Comparison of ENCODE assay signal across 23 cellular contexts in the genomic region with DNA sequence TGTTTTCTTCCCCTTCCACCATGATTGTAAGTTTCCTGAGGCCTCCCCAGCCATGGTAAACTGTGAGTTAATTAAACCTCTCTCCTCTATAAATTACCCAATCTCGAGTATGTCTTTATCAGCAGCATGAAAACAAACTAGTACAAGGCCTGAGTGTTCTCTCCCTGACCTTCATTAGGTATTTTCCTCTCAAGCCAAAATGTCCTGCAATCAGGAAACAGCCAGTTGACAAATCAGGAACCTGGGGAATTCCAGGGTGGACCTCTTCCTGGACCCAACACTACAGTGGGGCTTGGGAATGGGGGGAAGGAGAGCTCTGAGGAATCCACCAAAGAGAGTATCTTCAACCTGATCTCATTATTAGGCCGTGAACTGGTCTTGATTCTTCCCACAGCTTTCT.
"Had no signal": no experiment of that assay in that cellular context is flagged by ENCODE, and none has a peak within 500 bp of the region (broad histone marks: within the 10 kb centered on the region; RNA-seq: fewer than 3 reads in every experiment).

No MANE protein-coding gene starts in this region.

- DNase-seq: activated CD4-positive, alpha-beta memory T cell treated with anti-CD3 and anti-CD28 coated beads for 36 hours; activated CD4-positive, alpha-beta T cell treated with anti-CD3 and anti-CD28 coated beads for 48 hours; activated CD8-positive, alpha-beta memory T cell treated with anti-CD3 and anti-CD28 coated beads, Interleukin-2, amount 50 U/mL, for 4 hours; activated effector memory CD4-positive, alpha-beta T cell treated with anti-CD3 and anti-CD28 coated beads, Interleukin-2, amount 50 U/mL, for 16 hours; activated naive CD4-positive, alpha-beta T cell treated with anti-CD3 and anti-CD28 coated beads for 36 hours; activated naive CD8-positive, alpha-beta T cell treated with anti-CD3 and anti-CD28 coated beads for 36 hours; activated T-cell treated with anti-CD3 and anti-CD28 coated beads, Interleukin-2, amount 50 U/mL, for 1 hour; adrenal gland; aorta; endodermal cell; esophagus squamous epithelium; hypothalamus; lower lobe of right lung; ovary; stimulated activated CD4-positive, alpha-beta T cell treated with anti-CD3 and anti-CD28 coated beads, Interleukin-4, amount 100 ng/mL, for 4 hours; stimulated activated CD8-positive, alpha-beta memory T cell treated with anti-CD3 and anti-CD28 coated beads, Interleukin-4, amount 100 ng/mL, for 48 hours; stimulated activated naive CD8-positive, alpha-beta T cell treated with anti-CD3 and anti-CD28 coated beads, Interleukin-15, amount 100 ng/mL, for 72 hours; substantia nigra; SW 1271; T-helper 9 cell; upper lobe of left lung had no signal

- ATAC-seq: lower lobe of right lung; sciatic nerve; stimulated activated memory B cell treated with anti-CD40 and anti-IgM and Interleukin-4, amounts not matched to agents 10 μg/mL and 1 μg/mL and 100 μg/mL, for 72 hours; stimulated activated naive CD8-positive, alpha-beta T cell treated with anti-CD3 and anti-CD28 coated beads, Interleukin-15, amount 100 ng/mL, for 72 hours had no signal
